1 cellular context compared by ENCODE assay signal in genomic region chr4:83269256-83269655, GRCh38.
TF ChIP-seq lines count a peak whose summit lies in the region.

No MANE protein-coding gene starts in this region.

TF ChIP-seq in WTC11, 78 proteins besides CTCF, POLR2A, EP300 and RAD21 (continued from another document):
- TF ChIP-seq CDX4 (CRISPR knock-in tag; IDR thresholded peaks at IDR 0.05; ENCODE audit: borderline replicate concordance) (no peak), ATF2 (CRISPR knock-in tag; IDR thresholded peaks at IDR 0.05; ENCODE audit: borderline replicate concordance, low read depth) (no peak), SMAD4 (CRISPR knock-in tag; IDR thresholded peaks at IDR 0.05) (no peak), E2F4 (CRISPR knock-in tag; IDR thresholded peaks at IDR 0.05; ENCODE audit: borderline replicate concordance, low read depth) (no peak), ZNF263 (CRISPR knock-in tag; IDR thresholded peaks at IDR 0.05; ENCODE audit: low read depth) (no peak), ZBTB21 (CRISPR knock-in tag; IDR thresholded peaks at IDR 0.05; ENCODE audit: borderline replicate concordance) (no peak), FOXK1 (CRISPR knock-in tag; IDR thresholded peaks at IDR 0.05) (no peak), MYBL2 (CRISPR knock-in tag; IDR thresholded peaks at IDR 0.05) (no peak), ELF4 (CRISPR knock-in tag; IDR thresholded peaks at IDR 0.05; ENCODE audit: low read depth) (no peak), TP53 (CRISPR knock-in tag; IDR thresholded peaks at IDR 0.05) (no peak)
TF ChIP-seq in WTC11: peak in this region for 0.
